ENCODE assay signal across 15 cellular contexts in the genomic region with DNA sequence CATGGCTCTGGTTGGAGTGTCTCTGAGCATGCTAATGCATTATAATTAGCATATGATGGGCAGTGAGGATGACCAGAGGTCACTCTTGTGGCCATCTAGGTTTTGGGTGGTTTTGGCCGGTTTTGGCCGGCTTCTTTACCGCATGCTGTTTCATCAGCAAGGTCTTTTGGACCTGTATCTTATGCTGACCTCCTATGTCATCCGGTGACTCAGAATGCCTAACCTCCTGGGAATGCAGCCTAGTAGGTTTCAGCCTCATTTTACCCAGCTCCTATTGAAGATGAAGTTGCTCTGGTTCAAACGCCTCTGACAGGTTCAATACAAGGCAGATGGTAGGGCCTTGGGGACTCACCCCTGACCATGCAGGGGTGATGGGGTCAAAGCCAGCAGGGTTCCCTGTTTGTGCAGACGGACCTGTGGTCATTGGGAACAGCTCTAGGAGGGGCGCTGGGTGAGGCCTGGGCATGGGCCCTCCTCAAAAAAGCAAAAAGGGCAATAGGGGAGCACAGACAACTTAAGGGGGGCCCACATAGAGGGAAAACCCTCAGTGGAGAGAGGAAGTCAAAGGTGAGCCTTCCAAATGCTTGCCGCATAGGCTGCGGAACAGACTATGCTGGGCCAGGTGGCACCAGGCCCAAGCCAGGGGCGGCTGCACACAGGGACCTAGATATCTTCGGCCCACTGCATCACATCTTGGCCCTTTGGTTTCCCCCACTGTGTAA.
DNase-seq lines count a peak whose midpoint lies in the region; ATAC-seq and TF ChIP-seq lines count a peak whose summit lies in the region.
"Had no signal": no experiment of that assay in that cellular context is flagged by ENCODE, and none has a peak within 500 bp of the region (broad histone marks: within the 10 kb centered on the region; RNA-seq: fewer than 3 reads in every experiment).

No MANE protein-coding gene starts in this region.

- ATAC-seq in HG03432 (IDR thresholded peaks at IDR 0.05; ENCODE audit: unreplicated experiment) (no peak), GM18870 (IDR thresholded peaks at IDR 0.05; ENCODE audit: unreplicated experiment) (no peak)
- ATAC-seq: CD8-positive, alpha-beta T cell; GM23338 had no signal

- no peak overlapping the region for H2BK12ac ChIP-seq in trophoblast cell (ENCODE audit: low read length)

- peaks cover 3 to 4% of the 10 kb centered on the region in 2 experiments for H3K4me1 ChIP-seq in trophoblast cell (ENCODE audit: control insufficient read depth in 1 of 2, insufficient read depth in 2 of 2, low read length in 2 of 2)

- H3K27ac ChIP-seq in trophoblast cell (ENCODE audit: low read depth, low read length), result no peak overlapping the region
- H3K27ac ChIP-seq: BLaER1 treated with 17β-estradiol and CSF1 and Interleukin-3, amounts not matched to agents 10 nM and 100 nM; HL-60 had no signal

- H2BK120ac ChIP-seq in trophoblast cell (ENCODE audit: insufficient read depth, low read length, poor library complexity), result no peak overlapping the region

- H2AFZ ChIP-seq in trophoblast cell (ENCODE audit: insufficient read depth, low read length, poor library complexity), result no peak overlapping the region
- H2AFZ ChIP-seq: GM23338 had no signal

- no peak overlapping the region for H3K23ac ChIP-seq in trophoblast cell (ENCODE audit: low read length)

- DNase-seq in HT1080 (ENCODE audit: low read depth) (peak; percentile 25), RKO (ENCODE audit: low spot score) (peak; percentile 9), epithelial cell of esophagus (ENCODE audit: low read depth) (peak; percentile 11), trophoblast cell (peak; percentile 71 to 82), pons (ENCODE audit: low spot score) (no peak)
- DNase-seq: Calu3; CD8-positive, alpha-beta T cell; DMS79 treated with DMSO at 0.1 percent for 48 hours; GF-D8; HCEC 1CT had no signal

- H3K4me3 ChIP-seq in epithelial cell of esophagus (ENCODE audit: low read length) (no peak overlapping the region), trophoblast cell (ENCODE audit: low read depth, low read length) (no peak overlapping the region)
- H3K4me3 ChIP-seq: BLaER1 treated with 17β-estradiol and CSF1 and Interleukin-3, amounts not matched to agents 10 nM and 100 nM; GM23338 had no signal

- no peak overlapping the region for H2AK5ac ChIP-seq in trophoblast cell (ENCODE audit: low read length)

- no peak overlapping the region for H4K8ac ChIP-seq in trophoblast cell (ENCODE audit: low read depth, low read length)

- WGBS in trophoblast cell (ENCODE audit: extremely low coverage, insufficient coverage, insufficient read length), result no CpG with 5 or more reads among the region's 11 CpGs

- no peak overlapping the region for H3K4me2 ChIP-seq in trophoblast cell (ENCODE audit: low read length)
- H3K4me2 ChIP-seq: BLaER1 treated with 17β-estradiol and CSF1 and Interleukin-3, amounts not matched to agents 10 nM and 100 nM; GM23338 had no signal

- TF ChIP-seq CTCF in epithelial cell of esophagus (IDR thresholded peaks at IDR 0.05; ENCODE audit: insufficient read depth, low read depth, low read length, missing control alignments), result no peak

- no peaks in the 10 kb centered on the region for H3K79me2 ChIP-seq in trophoblast cell (ENCODE audit: control insufficient read depth, insufficient read depth, low read length, poor library complexity)

- no peaks in the 10 kb centered on the region for H3K9me3 ChIP-seq in trophoblast cell (ENCODE audit: insufficient read depth, low read depth, low read length)
- H3K9me3 ChIP-seq: BLaER1 treated with 17β-estradiol and CSF1 and Interleukin-3, amounts not matched to agents 10 nM and 100 nM had no signal

- H3K27me3 ChIP-seq in trophoblast cell (ENCODE audit: insufficient read depth, low read length), result no peaks in the 10 kb centered on the region
- H3K27me3 ChIP-seq: BLaER1 treated with 17β-estradiol and CSF1 and Interleukin-3, amounts not matched to agents 10 nM and 100 nM had no signal

- H3K79me1 ChIP-seq in trophoblast cell (ENCODE audit: low read length), result no peaks in the 10 kb centered on the region

- no peak overlapping the region for H3K18ac ChIP-seq in trophoblast cell (ENCODE audit: low read length)

- H4K12ac ChIP-seq in trophoblast cell (ENCODE audit: low read depth, low read length), result no peak overlapping the region

- no peaks in the 10 kb centered on the region for H3K36me3 ChIP-seq in trophoblast cell (ENCODE audit: control insufficient read depth in 1 of 2, insufficient read depth in 2 of 2, low read length in 2 of 2)
- H3K36me3 ChIP-seq: BLaER1 treated with 17β-estradiol and CSF1 and Interleukin-3, amounts not matched to agents 10 nM and 100 nM had no signal

- no peak overlapping the region for H2BK5ac ChIP-seq in trophoblast cell (ENCODE audit: low read depth, low read length, poor library complexity)

- H4K91ac ChIP-seq in trophoblast cell (ENCODE audit: low read depth, low read length), result no peak overlapping the region

- no peak overlapping the region for H3K4ac ChIP-seq in trophoblast cell (ENCODE audit: low read depth, low read length)

- H3K9ac ChIP-seq in trophoblast cell (ENCODE audit: low read length), result no peak overlapping the region
- H3K9ac ChIP-seq: BLaER1 treated with 17β-estradiol and CSF1 and Interleukin-3, amounts not matched to agents 10 nM and 100 nM had no signal

- H3K14ac ChIP-seq in trophoblast cell (ENCODE audit: low read length), result no peak overlapping the region
